In genomic region chr5:76720988-76721569, GRCh38 we compare ENCODE assay signal across 8 cellular contexts. TPM values are rescaled to one million over a fixed set of nuclear protein-coding genes. Genes with fewer than 3 reads are reported as not detected.
A peak's percentile ranks its signal among the peaks of the same experiment; 100 is the strongest.
DNase-seq lines count a peak whose midpoint lies in the region; ATAC-seq, FAIRE-seq and TF ChIP-seq lines count a peak whose summit lies in the region.

No MANE protein-coding gene starts in this region.

- DNase-seq in GM12891 (ENCODE audit: insufficient read length, low spot score) (no peak), GM12878 (ENCODE audit: low read depth, low spot score) (no peak), tibial nerve (ENCODE audit: low spot score in 2 of 2) (no peak), hepatic stellate cell (ENCODE audit: low spot score) (no peak)
- DNase-seq in activated CD4-positive, alpha-beta memory T cell treated with anti-CD3 and anti-CD28 coated beads, Interleukin-2, amount 10 ng/mL, durations not matched to agents 7 days and 5 days, result no peak
- no peak for DNase-seq in activated T-cell treated with anti-CD3 and anti-CD28 coated beads, Interleukin-2, amount 50 U/mL, for 48 hours

- BruUV-seq in GM12878 (replicated peaks; lab: Mats Ljungman, UMichigan), result no TSS peak

- H3K4me1 Mint-ChIP-seq in activated CD4-positive, alpha-beta memory T cell treated with anti-CD3 and anti-CD28 coated beads, Interleukin-2, amount 10 ng/mL, durations not matched to agents 7 days and 5 days, result peaks cover 51% of the 10 kb centered on the region

- H3K27me3 ChIP-seq in GM12878 (replicated peaks in 1 of 2; ENCODE audit: control insufficient read depth in 2 of 2, insufficient read depth in 2 of 2, low read length in 1 of 2) (peaks cover 0 to 8% of the 10 kb centered on the region in 2 experiments; a peak in 2 of 4 replicates), tibial nerve (peaks cover 0 to 5% of the 10 kb centered on the region in 2 donors)

- H3K4me2 ChIP-seq in GM12878 (ENCODE audit: control insufficient read depth, insufficient read depth), result peak overlapping the region; percentile 10

- TF ChIP-seq CTCF in GM12878 (IDR thresholded peaks at IDR 0.05 in 2 of 3, conservative IDR thresholded peaks at IDR 0.05 in 1 of 3; ENCODE audit: control insufficient read depth in 2 of 3, extremely low read depth in 1 of 3, insufficient read depth in 1 of 3, low read depth in 3 of 3, low read length in 3 of 3) (no peak), tibial nerve (IDR thresholded peaks at IDR 0.05) (no peak)

- H3K36me3 Mint-ChIP-seq in activated CD4-positive, alpha-beta memory T cell treated with anti-CD3 and anti-CD28 coated beads, Interleukin-2, amount 10 ng/mL, durations not matched to agents 7 days and 5 days (ENCODE audit: low read depth), result peaks cover 45% of the 10 kb centered on the region

- H2AFZ ChIP-seq in GM12878 (ENCODE audit: control insufficient read depth, low read depth, low read length), result no peak overlapping the region

- H3K9me3 Mint-ChIP-seq in activated CD4-positive, alpha-beta memory T cell treated with anti-CD3 and anti-CD28 coated beads, Interleukin-2, amount 10 ng/mL, durations not matched to agents 7 days and 5 days, result no peaks in the 10 kb centered on the region

- no peak overlapping the region for H3K9ac ChIP-seq in GM12878 (ENCODE audit: control insufficient read depth, insufficient read depth, low read length)

- H3K36me3 ChIP-seq in GM12878 (ENCODE audit: control insufficient read depth in 2 of 2, insufficient read depth in 2 of 2, low read length in 1 of 2) (no peaks in the 10 kb centered on the region), tibial nerve (no peaks in the 10 kb centered on the region)

- 0 out of 2 replicates have a peak overlapping the region, but pooled peaks have one; percentile 1 for H3K4me3 ChIP-seq in GM12878
- H3K4me3 ChIP-seq in tibial nerve, result no peak overlapping the region

- no peaks in the 10 kb centered on the region for H3K27me3 Mint-ChIP-seq in activated CD4-positive, alpha-beta memory T cell treated with anti-CD3 and anti-CD28 coated beads, Interleukin-2, amount 10 ng/mL, durations not matched to agents 7 days and 5 days

- no peaks in the 10 kb centered on the region; the same call in 2 of the 3 replicates for H3K9me3 ChIP-seq in GM12878 (replicated peaks; ENCODE audit: control insufficient read depth, insufficient read depth, low read length)
- H3K9me3 ChIP-seq in tibial nerve, result no peaks in the 10 kb centered on the region

- WGBS in GM12878 (ENCODE audit: insufficient coverage, insufficient replicate concordance, low lambda C conversion rate, missing lambda C conversion rate), result 28% methylated on average over 10 of the region's 10 CpGs
- 58 to 66% methylated on average over 10 of the region's 10 CpGs for WGBS in tibial nerve, 2 donors

- CTCF ChIA-PET in GM12878 (lab: Yijun Ruan, JAX), result interaction anchor here (0.6 to 7.7 kb wide), 5 partner anchors 16 to 318 kb away, joined by 3 to 153 read pairs (median 4); partner anchors contain the start of gene IQGAP2
- CTCF ChIA-PET in activated CD4-positive, alpha-beta memory T cell treated with anti-CD3 and anti-CD28 coated beads, Interleukin-2, amount 10 ng/mL, durations not matched to agents 7 days and 5 days (lab: Charles Lee), result interaction anchor here (2.4 kb wide), 1 partner anchor 53 kb away, joined by 14 read pairs; no protein-coding TSS in a partner anchor

- H3K4me1 ChIP-seq in GM12878 (ENCODE audit: control insufficient read depth, insufficient read depth, low read length) (peaks cover 18% of the 10 kb centered on the region), tibial nerve (peaks cover 0 to 11% (median 5%) of the 10 kb centered on the region in 4 donors)

- no peak overlapping the region for H3K4me3 Mint-ChIP-seq in activated CD4-positive, alpha-beta memory T cell treated with anti-CD3 and anti-CD28 coated beads, Interleukin-2, amount 10 ng/mL, durations not matched to agents 7 days and 5 days

- no peak for TF ChIP-seq RAD21 in GM12878 (IDR thresholded peaks at IDR 0.05; ENCODE audit: insufficient read depth, low read depth, low read length)

- in situ Hi-C loops in GM12878 (cut with MboI), result no loop called here

- H3K27ac ChIP-seq in GM12878 (ENCODE audit: control insufficient read depth, insufficient read depth) (no peak overlapping the region), tibial nerve (no peak overlapping the region)

- peak; percentile 16 for FAIRE-seq in GM12891 (lab: Jason Lieb, UNC)
- FAIRE-seq in GM12878 (lab: Jason Lieb, UNC), result peak; percentile 84

- no peak overlapping the region for H3K27ac Mint-ChIP-seq in activated CD4-positive, alpha-beta memory T cell treated with anti-CD3 and anti-CD28 coated beads, Interleukin-2, amount 10 ng/mL, durations not matched to agents 7 days and 5 days

- no peak for TF ChIP-seq POLR2A in GM12891 (IDR thresholded peaks at IDR 0.05; ENCODE audit: low read depth, low read length)
- TF ChIP-seq POLR2A in GM12878 (IDR thresholded peaks at IDR 0.05; ENCODE audit: low read depth, low read length), result no peak
- TF ChIP-seq POLR2A in tibial nerve (IDR thresholded peaks at IDR 0.05), result no peak

- peak; percentile 79 to 82; a peak in 2 of 4 replicates for TF ChIP-seq EP300 in GM12878 (IDR thresholded peaks at IDR 0.05; ENCODE audit: borderline replicate concordance in 1 of 2, control insufficient read depth in 1 of 2, low read depth in 2 of 2, low read length in 2 of 2)
- TF ChIP-seq EP300 in tibial nerve (IDR thresholded peaks at IDR 0.05), result no peak

- peak; percentile 64 for ATAC-seq in GM19468 (IDR thresholded peaks at IDR 0.05; ENCODE audit: extremely low read depth, unreplicated experiment)
- ATAC-seq in HG03175 (IDR thresholded peaks at IDR 0.05; ENCODE audit: unreplicated experiment), result peak; percentile 96
- peak; percentile 87 for ATAC-seq in GM12878

- SMC1A ChIA-PET in GM12878 (lab: Charles Lee; ENCODE audit: uncharacterized antibody, unreplicated experiment), result interaction anchor here (1.1 to 14.6 kb wide), 9 partner anchors 9 to 120 kb away, joined by 3 to 206 read pairs (median 6); no protein-coding TSS in a partner anchor

- H3K79me2 ChIP-seq in GM12878 (ENCODE audit: control insufficient read depth, insufficient read depth, low read length), result no peaks in the 10 kb centered on the region

- intact Hi-C loops in GM12878 (cut with micrococcal nuclease; ENCODE audit: unreplicated experiment), result loop anchor here (1.0 kb wide), 2 partner anchors 12 to 16 kb away; no protein-coding TSS in a partner anchor

- POLR2A ChIA-PET in GM12878 (lab: Charles Lee), result interaction anchor here (6.2 kb wide), 1 partner anchor 15 kb away, joined by 144 read pairs; no protein-coding TSS in a partner anchor
- POLR2A ChIA-PET in activated CD4-positive, alpha-beta memory T cell treated with anti-CD3 and anti-CD28 coated beads, Interleukin-2, amount 10 ng/mL, durations not matched to agents 7 days and 5 days (lab: Charles Lee), result interaction anchor here (3.6 kb wide), 2 partner anchors 12 to 17 kb away, joined by 17 to 19 read pairs; no protein-coding TSS in a partner anchor

- no peaks in the 10 kb centered on the region for H4K20me1 ChIP-seq in GM12878 (ENCODE audit: control insufficient read depth, insufficient read depth)

- RAD21 ChIA-PET in GM12878 (lab: Charles Lee; ENCODE audit: unreplicated experiment), result interaction anchor here (0.7 to 11.7 kb wide), 7 partner anchors 9 to 177 kb away, joined by 3 to 254 read pairs (median 3); no protein-coding TSS in a partner anchor

TF ChIP-seq in GM12891, 5 proteins besides CTCF, POLR2A, EP300 and RAD21:
- TF ChIP-seq SPI1 (IDR thresholded peaks at IDR 0.05; ENCODE audit: low read depth, low read length), result peak; percentile 96
- TF ChIP-seq POLR2AphosphoS5 (IDR thresholded peaks at IDR 0.05; ENCODE audit: low read depth, low read length), result no peak

TF ChIP-seq in GM12878, 131 proteins besides CTCF, POLR2A, EP300 and RAD21 (continues in another document):
- TF ChIP-seq EED (IDR thresholded peaks at IDR 0.05; ENCODE audit: low read depth) (peak; percentile 70), RCOR1 (conservative IDR thresholded peaks at IDR 0.05; ENCODE audit: low read depth, low read length) (no peak), IRF4 (IDR thresholded peaks at IDR 0.05; ENCODE audit: low read depth, low read length) (peak; percentile 78; the same call in 1 of the 2 replicates), ESRRA (IDR thresholded peaks at IDR 0.05; ENCODE audit: low read length) (peak; percentile 70; the same call in 1 of the 2 replicates), ATF2 (IDR thresholded peaks at IDR 0.05; ENCODE audit: low read length) (peak; percentile 67), PAX5 (IDR thresholded peaks at IDR 0.05; ENCODE audit: borderline replicate concordance, low read depth, low read length) (no peak)

RNA-seq across cellular contexts. Expression of gene F2R, which starts 5.2 kb away (rescaled TPM):
- 1.2 TPM for polyA plus RNA-seq in GM12891 (2012; ENCODE audit: low read depth, missing spikeins)
- total RNA-seq in GM12878 (2013; cell fraction: nucleolus; rRNA removed), result 103 and 104 TPM in 2 replicates
- total RNA-seq in GM12878 (2014; rRNA removed) (5.8 and 7.2 TPM in 2 replicates), GM12878 (2014; rRNA removed; fragmentation: Illumina TruSeq; extraction: Trizol) (6.0 and 6.4 TPM in 2 replicates), GM12878 (2021) (7.3 and 7.4 TPM in 2 replicates), tibial nerve (10 to 100 TPM in 1 of 4 donors, 1 to 10 TPM in 3; 2.5 to 12.6 (median 6.2) TPM)
- polyA plus RNA-seq in GM12878 (2011; ENCODE audit: low read depth), result 1.9 TPM
- polyA plus RNA-seq in GM12878 (2011; rRNA removed) (74.6 and 75.4 TPM in 2 replicates), GM12878 (2014; fragmentation: Illumina TruSeq; extraction: Trizol) (8.9 and 9.2 TPM in 2 replicates), GM12878 (2014; fragmentation: Nextera tagmentation; extraction: Ambion mirVana) (1 to 10 TPM; 1.8 to 2.4 TPM), GM12878 (2014; rRNA removed) (7.4 and 8.8 TPM in 2 replicates), GM12878 (2016; fragmentation: Nextera tagmentation; extraction: Ambion mirVana) (10 to 100 TPM; 25.4 to 26.2 TPM)
- 78.9 and 79.2 TPM in 2 replicates for polyA plus RNA-seq in GM12878 (2011; cell fraction: cytosol; rRNA removed)
- polyA plus RNA-seq in GM12878 (2011; cell fraction: nucleus; rRNA removed), result 21.8 and 24.3 TPM in 2 replicates
- polyA plus RNA-seq in GM12878 (2012), result 2.6 and 3.3 TPM in 2 replicates
- 78.2 and 81.0 TPM in 2 replicates for polyA minus RNA-seq in GM12878 (2011; rRNA and poly(A)+ RNA removed)
- polyA minus RNA-seq in GM12878 (2011; cell fraction: cytosol; rRNA and poly(A)+ RNA removed), result 20.8 and 24.8 TPM in 2 replicates
- 17.5 and 27.1 TPM in 2 replicates for polyA minus RNA-seq in GM12878 (2011; cell fraction: nucleus; rRNA and poly(A)+ RNA removed)
- total RNA-seq in activated CD4-positive, alpha-beta memory T cell treated with anti-CD3 and anti-CD28 coated beads, Interleukin-2, amount 10 ng/mL, durations not matched to agents 7 days and 5 days, result 10 to 100 TPM; 35.0 to 36.6 TPM
